In genomic region chr1:214281030-214281901, GRCh38 we compare ENCODE assay signal across 1 cellular context.
TF ChIP-seq lines count a peak whose summit lies in the region.

TSS of gene SMYD2 (plus strand) at chr1:214281159. CDS start at chr1:214281255, 96 bp downstream.

TF ChIP-seq in K562, 482 proteins besides CTCF, POLR2A, EP300 and RAD21 (continued from another document and continues in another):
- TF ChIP-seq ZNF592 (IDR thresholded peaks at IDR 0.05), result 0 out of 2 replicates have a peak, but pooled peaks have one; percentile 62
- TF ChIP-seq ZBTB49 (CRISPR knock-in tag; IDR thresholded peaks at IDR 0.05; ENCODE audit: borderline replicate concordance), result no peak
- no peak for TF ChIP-seq HMG20B (CRISPR knock-in tag; IDR thresholded peaks at IDR 0.05)
- TF ChIP-seq CEBPZ (IDR thresholded peaks at IDR 0.05; ENCODE audit: borderline replicate concordance, low read depth, low read length), result no peak
- TF ChIP-seq ZNF174 (CRISPR knock-in tag; IDR thresholded peaks at IDR 0.05), result no peak
- TF ChIP-seq CREM (IDR thresholded peaks at IDR 0.05; ENCODE audit: low read depth), result 0 out of 2 replicates have a peak, but pooled peaks have one; percentile 23
- no peak for TF ChIP-seq CLOCK (CRISPR knock-in tag; IDR thresholded peaks at IDR 0.05; ENCODE audit: borderline replicate concordance)
- TF ChIP-seq ZNF263 (CRISPR knock-in tag; IDR thresholded peaks at IDR 0.05; ENCODE audit: borderline replicate concordance), result 0 out of 2 replicates have a peak, but pooled peaks have one; percentile 28
- TF ChIP-seq CEBPB (tag; IDR thresholded peaks at IDR 0.05), result no peak
- no peak for TF ChIP-seq BCLAF1 (IDR thresholded peaks at IDR 0.05; ENCODE audit: borderline replicate concordance in 1 of 2, control insufficient read depth in 1 of 2, low read depth in 2 of 2, low read length in 1 of 2)
- TF ChIP-seq YY1 (IDR thresholded peaks at IDR 0.05; ENCODE audit: borderline replicate concordance in 1 of 3, control insufficient read depth in 1 of 3, extremely low read depth in 1 of 3, insufficient read depth in 3 of 3, insufficient read length in 1 of 3, insufficient replicate concordance in 2 of 3, low read depth in 1 of 3, low read length in 2 of 3), result peak in 2 of 3 experiments; percentile 6 to 44
- peak; percentile 90 for TF ChIP-seq ZNF511 (CRISPR knock-in tag; IDR thresholded peaks at IDR 0.05)
- peak; percentile 55 for TF ChIP-seq SAP30 (IDR thresholded peaks at IDR 0.05; ENCODE audit: borderline replicate concordance, insufficient read depth, low read depth, low read length, poor library complexity, severe bottlenecking)
- no peak for TF ChIP-seq SRSF3 (IDR thresholded peaks at IDR 0.05; ENCODE audit: insufficient read depth, low read length)
- TF ChIP-seq NFE2 (IDR thresholded peaks at IDR 0.05; ENCODE audit: low read depth), result no peak
- no peak for TF ChIP-seq RFX7 (CRISPR knock-in tag; IDR thresholded peaks at IDR 0.05)
- peak; percentile 72; the same call in 1 of the 2 replicates for TF ChIP-seq EP400 (IDR thresholded peaks at IDR 0.05)
- TF ChIP-seq JUND (IDR thresholded peaks at IDR 0.05; ENCODE audit: borderline replicate concordance, low read depth, low read length), result peak; percentile 34; the same call in 1 of the 2 replicates
- TF ChIP-seq JUND (tag; IDR thresholded peaks at IDR 0.05; ENCODE audit: borderline replicate concordance, low read depth, low read length), result no peak
- TF ChIP-seq ZNF668 (CRISPR knock-in tag; IDR thresholded peaks at IDR 0.05), result no peak
- peak; percentile 97 for TF ChIP-seq VEZF1 (CRISPR knock-in tag; IDR thresholded peaks at IDR 0.05)
- TF ChIP-seq ZFX (CRISPR knock-in tag; IDR thresholded peaks at IDR 0.05), result peak; percentile 92
- no peak for TF ChIP-seq ZZZ3 (IDR thresholded peaks at IDR 0.05)
- TF ChIP-seq MYC (IDR thresholded peaks at IDR 0.05; ENCODE audit: low read depth, low read length), result peak; percentile 86
- TF ChIP-seq MYC (CRISPR knock-in tag; IDR thresholded peaks at IDR 0.05; ENCODE audit: borderline replicate concordance, low read depth), result peak; percentile 77; the same call in 1 of the 2 replicates
